Comparison of ENCODE assay signal across 15 cellular contexts in the genomic region with DNA sequence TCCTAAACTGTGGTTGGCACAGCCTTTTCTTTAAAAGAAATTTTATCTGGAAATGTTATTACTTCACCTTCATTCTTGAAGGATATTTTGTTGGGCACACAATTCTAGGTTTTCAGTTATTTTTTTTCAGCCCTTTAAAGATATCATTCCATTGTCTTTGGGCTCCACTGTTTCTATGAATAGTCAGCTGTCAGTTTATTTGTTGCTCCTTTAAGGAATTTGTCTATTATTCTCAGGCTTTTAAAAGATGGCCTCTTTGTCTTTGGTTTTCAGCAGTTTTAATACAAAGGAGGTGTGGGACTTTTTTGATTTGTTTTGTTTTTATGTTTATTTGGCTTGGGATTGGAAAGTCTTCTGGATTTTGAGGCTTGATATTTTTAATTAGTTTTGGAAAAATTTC.
DNase-seq lines count a peak whose midpoint lies in the region; ATAC-seq and TF ChIP-seq lines count a peak whose summit lies in the region.
"Had no signal": no experiment of that assay in that cellular context is flagged by ENCODE, and none has a peak within 500 bp of the region (broad histone marks: within the 10 kb centered on the region; RNA-seq: fewer than 3 reads in every experiment).

No MANE protein-coding gene starts in this region.

- H3K9ac ChIP-seq in IMR-90 (ENCODE audit: low read depth, low read length) = no peak overlapping the region
- H3K9ac ChIP-seq: BLaER1 treated with 17β-estradiol and CSF1 and Interleukin-3, amounts not matched to agents 10 nM and 100 nM had no signal

- peak overlapping the region; percentile 53; the same call in 1 of the 2 replicates for H2BK20ac ChIP-seq in IMR-90 (ENCODE audit: low read depth, low read length)

- ATAC-seq in IMR-90 (ENCODE audit: low read depth) = no peak
- ATAC-seq in WTC11 = no peak
- ATAC-seq: CD8-positive, alpha-beta T cell had no signal

- no peak overlapping the region for H3K4me3 ChIP-seq in IMR-90 (ENCODE audit: insufficient read depth, low read depth, low read length)
- no peak overlapping the region for H3K4me3 ChIP-seq in vagina
- H3K4me3 ChIP-seq: BLaER1 treated with 17β-estradiol and CSF1 and Interleukin-3, amounts not matched to agents 10 nM and 100 nM; HAP-1 had no signal

- H3K18ac ChIP-seq in IMR-90 (ENCODE audit: low read depth, low read length) = no peak overlapping the region

- H3K9me3 Mint-ChIP-seq in activated naive CD4-positive, alpha-beta T cell treated with anti-CD3 and anti-CD28 coated beads, Interleukin-2, amount 10 ng/mL, durations not matched to agents 7 days and 5 days = peaks cover 6% of the 10 kb centered on the region
- H3K9me3 Mint-ChIP-seq in WTC11 = peaks cover 64% of the 10 kb centered on the region

- H2AFZ ChIP-seq in IMR-90 (replicated peaks; ENCODE audit: low read length, poor library complexity) = no peak overlapping the region

- H2AK5ac ChIP-seq in IMR-90 (ENCODE audit: low read depth, low read length) = no peak overlapping the region

- in situ Hi-C loops in IMR-90 (cut with MboI; ENCODE audit: low sequenced_read_pairs) = no loop called here

- H2AK9ac ChIP-seq in IMR-90 (replicated peaks; ENCODE audit: low read depth, low read length, poor library complexity) = no peak overlapping the region

- peaks cover 1% of the 10 kb centered on the region for H3K36me3 Mint-ChIP-seq in activated naive CD4-positive, alpha-beta T cell treated with anti-CD3 and anti-CD28 coated beads, Interleukin-2, amount 10 ng/mL, durations not matched to agents 7 days and 5 days
- H3K36me3 Mint-ChIP-seq in WTC11 = peaks cover 24% of the 10 kb centered on the region
- H3K36me3 Mint-ChIP-seq: CD8-positive, alpha-beta T cell had no signal

- no peak overlapping the region for H2BK120ac ChIP-seq in IMR-90 (ENCODE audit: low read depth, low read length)

- no peak overlapping the region for H3K4me2 ChIP-seq in IMR-90 (ENCODE audit: low read depth, low read length)
- H3K4me2 ChIP-seq: BLaER1 treated with 17β-estradiol and CSF1 and Interleukin-3, amounts not matched to agents 10 nM and 100 nM had no signal

- no peak for DNase-seq in activated naive CD4-positive, alpha-beta T cell treated with anti-CD3 and anti-CD28 coated beads, Interleukin-2, amount 10 ng/mL, durations not matched to agents 7 days and 5 days
- no peak for DNase-seq in activated naive CD4-positive, alpha-beta T cell treated with Interleukin-2 at 50 U/mL for 16 hours
- DNase-seq in IMR-90 = no peak
- DNase-seq in WTC11 (ENCODE audit: low spot score) = no peak
- DNase-seq in vagina (ENCODE audit: extremely low spot score in 2 of 2) = no peak
- DNase-seq in NCI-H187 treated with DMSO at 0.1 percent for 48 hours (lab: John Stamatoyannopoulos, UW) = no peak
- DNase-seq in epidermal melanocyte (ENCODE audit: insufficient read length, low spot score) = no peak
- DNase-seq: Calu3; CD8-positive, alpha-beta T cell; HFFc6 had no signal

- H3K4me3 Mint-ChIP-seq in activated naive CD4-positive, alpha-beta T cell treated with anti-CD3 and anti-CD28 coated beads, Interleukin-2, amount 10 ng/mL, durations not matched to agents 7 days and 5 days = no peak overlapping the region
- H3K4me3 Mint-ChIP-seq in WTC11 = no peak overlapping the region
- H3K4me3 Mint-ChIP-seq: B cell; CD8-positive, alpha-beta T cell; HFFc6; IgD-negative memory B cell had no signal

- no TSS peak for BruUV-seq in IMR-90 (replicated peaks; lab: Mats Ljungman, UMichigan)

- H4K20me1 ChIP-seq in IMR-90 (ENCODE audit: insufficient read depth, low read length) = no peaks in the 10 kb centered on the region
- H4K20me1 ChIP-seq: BLaER1 treated with 17β-estradiol and CSF1 and Interleukin-3, amounts not matched to agents 10 nM and 100 nM had no signal

- H3K4me1 Mint-ChIP-seq in activated naive CD4-positive, alpha-beta T cell treated with anti-CD3 and anti-CD28 coated beads, Interleukin-2, amount 10 ng/mL, durations not matched to agents 7 days and 5 days = no peaks in the 10 kb centered on the region
- peaks cover 6% of the 10 kb centered on the region; the same call in 1 of the 2 replicates for H3K4me1 Mint-ChIP-seq in WTC11
- H3K4me1 Mint-ChIP-seq: B cell had no signal

- POLR2A ChIA-PET in IMR-90 (lab: Charles Lee; ENCODE audit: unreplicated experiment) (no interaction called here), WTC11 (lab: Charles Lee) (no interaction called here)

- no peak overlapping the region for H2BK15ac ChIP-seq in IMR-90 (ENCODE audit: low read depth, low read length)

- no peak overlapping the region for H4K8ac ChIP-seq in IMR-90 (ENCODE audit: low read depth in 2 of 2, low read length in 2 of 2)

- no peak overlapping the region for H3K14ac ChIP-seq in IMR-90 (replicated peaks; ENCODE audit: low read depth, low read length)

- peak overlapping the region; percentile 65 for H3K27ac Mint-ChIP-seq in activated naive CD4-positive, alpha-beta T cell treated with anti-CD3 and anti-CD28 coated beads, Interleukin-2, amount 10 ng/mL, durations not matched to agents 7 days and 5 days
- H3K27ac Mint-ChIP-seq in WTC11 = no peak overlapping the region
- H3K27ac Mint-ChIP-seq: B cell; CD8-positive, alpha-beta T cell; HFFc6; IgD-negative memory B cell had no signal

- H2BK5ac ChIP-seq in IMR-90 (ENCODE audit: low read depth, low read length, poor library complexity, severe bottlenecking) = no peak overlapping the region

- H3K4me1 ChIP-seq in IMR-90 (ENCODE audit: control insufficient read depth, insufficient read depth, low read length) (peaks cover 6% of the 10 kb centered on the region), vagina (peaks cover 10% of the 10 kb centered on the region)
- H3K4me1 ChIP-seq: HAP-1 had no signal

- H3K4ac ChIP-seq in IMR-90 (ENCODE audit: low read depth, low read length) = no peak overlapping the region

- H4K5ac ChIP-seq in IMR-90 (ENCODE audit: low read depth, low read length) = no peak overlapping the region

- H3K27me3 ChIP-seq in IMR-90 (ENCODE audit: control insufficient read depth, insufficient read depth, low read length) = no peaks in the 10 kb centered on the region
- no peaks in the 10 kb centered on the region for H3K27me3 ChIP-seq in vagina
- H3K27me3 ChIP-seq: BLaER1 treated with 17β-estradiol and CSF1 and Interleukin-3, amounts not matched to agents 10 nM and 100 nM had no signal

- TF ChIP-seq POLR2A in IMR-90 (IDR thresholded peaks at IDR 0.05; ENCODE audit: low read depth, low read length) (no peak), vagina (IDR thresholded peaks at IDR 0.05) (no peak)

- peaks cover 4% of the 10 kb centered on the region; the same call in 1 of the 2 replicates for H3K9me1 ChIP-seq in IMR-90 (ENCODE audit: insufficient read depth, low read length)

- H3K79me1 ChIP-seq in IMR-90 (ENCODE audit: low read depth in 1 of 2, low read length in 2 of 2) = no peaks in the 10 kb centered on the region

- H3K56ac ChIP-seq in IMR-90 (ENCODE audit: extremely low read depth, insufficient read depth, low read length) = no peak overlapping the region

- H3K27ac ChIP-seq in IMR-90 (ENCODE audit: insufficient read depth, low read length) (no peak overlapping the region), vagina (peak overlapping the region; percentile 34)
- H3K27ac ChIP-seq: BLaER1 treated with 17β-estradiol and CSF1 and Interleukin-3, amounts not matched to agents 10 nM and 100 nM; HL-60 had no signal

- dilution Hi-C loops in IMR-90 (cut with HindIII; ENCODE audit: low sequenced_read_pairs, unreplicated experiment) = loop anchor here (25.0 kb wide), 1 partner anchor 537 kb away; no protein-coding TSS in a partner anchor

- no peak overlapping the region for H3K23ac ChIP-seq in IMR-90 (ENCODE audit: low read depth, low read length)

- H3K9me3 ChIP-seq in IMR-90 (ENCODE audit: control insufficient read depth, insufficient read depth, low read length) = peaks cover 3% of the 10 kb centered on the region
- H3K9me3 ChIP-seq in vagina = peaks cover 5% of the 10 kb centered on the region

- H3K27me3 Mint-ChIP-seq in activated naive CD4-positive, alpha-beta T cell treated with anti-CD3 and anti-CD28 coated beads, Interleukin-2, amount 10 ng/mL, durations not matched to agents 7 days and 5 days = no peaks in the 10 kb centered on the region
- H3K27me3 Mint-ChIP-seq in WTC11 (ENCODE audit: low read depth) = peaks cover 6% of the 10 kb centered on the region

- no peak overlapping the region for H4K91ac ChIP-seq in IMR-90 (ENCODE audit: insufficient read depth, low read depth, low read length)

- H3K36me3 ChIP-seq in IMR-90 (ENCODE audit: control insufficient read depth, insufficient read depth, low read length) (no peaks in the 10 kb centered on the region), vagina (no peaks in the 10 kb centered on the region)
- H3K36me3 ChIP-seq: BLaER1 treated with 17β-estradiol and CSF1 and Interleukin-3, amounts not matched to agents 10 nM and 100 nM; HAP-1 had no signal

- intact Hi-C loops in IMR-90 (cut with micrococcal nuclease) (loop anchor here (10.0 kb wide), 3 partner anchors 259 to 479 kb away; partner anchors contain the start of gene APCDD1), vagina (cut with DNase I) (no loop called here)

- CTCF ChIA-PET in activated naive CD4-positive, alpha-beta T cell treated with anti-CD3 and anti-CD28 coated beads, Interleukin-2, amount 10 ng/mL, durations not matched to agents 7 days and 5 days (lab: Charles Lee) = no interaction called here
- CTCF ChIA-PET in IMR-90 (lab: Yijun Ruan, JAX) = no interaction called here
- CTCF ChIA-PET in WTC11 (lab: Charles Lee) = no interaction called here

- TF ChIP-seq CTCF in IMR-90 (conservative IDR thresholded peaks at IDR 0.05; ENCODE audit: low read depth, low read length) (no peak), WTC11 (IDR thresholded peaks at IDR 0.05) (no peak), vagina (IDR thresholded peaks at IDR 0.05) (no peak)

- TF ChIP-seq RAD21 in IMR-90 (IDR thresholded peaks at IDR 0.05; ENCODE audit: low read length) = no peak

TF ChIP-seq in WTC11, 78 proteins besides CTCF, POLR2A, EP300 and RAD21:
- TF ChIP-seq ZNF425 (CRISPR knock-in tag; conservative IDR thresholded peaks at IDR 0.05) (no peak), NR1H2 (CRISPR knock-in tag; IDR thresholded peaks at IDR 0.05) (no peak), ZNF317 (CRISPR knock-in tag; IDR thresholded peaks at IDR 0.05; ENCODE audit: borderline replicate concordance, low read depth) (peak; percentile 90)
